In the genomic region with DNA sequence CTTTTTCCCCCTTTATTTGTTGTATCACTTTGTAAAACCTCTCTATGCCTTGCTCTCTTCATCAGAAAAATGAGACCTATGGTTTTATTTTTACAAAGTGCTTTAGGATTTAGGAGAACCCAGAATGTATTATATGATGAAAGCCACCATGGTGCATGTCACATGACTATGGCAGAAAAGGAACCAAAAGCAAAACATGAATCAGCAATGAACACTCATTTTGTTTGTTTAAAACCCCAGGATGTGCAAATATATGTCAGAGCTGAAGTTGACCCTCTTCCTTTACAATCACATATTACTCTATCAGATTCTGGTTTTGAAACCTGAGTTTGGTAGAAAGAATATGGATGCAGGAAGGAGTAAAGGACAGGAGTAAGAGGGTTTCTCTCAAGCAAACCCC, we compare ENCODE assay signal across 1 cellular context.
TF ChIP-seq lines count a peak whose summit lies in the region.

No MANE protein-coding gene starts in this region.

TF ChIP-seq in IMR-90, 13 proteins besides CTCF, POLR2A, EP300 and RAD21:
- peak; percentile 42; the same call in 1 of the 2 replicates for TF ChIP-seq BHLHE40 (IDR thresholded peaks at IDR 0.05; ENCODE audit: low read depth, low read length)
- TF ChIP-seq CHD1 (IDR thresholded peaks at IDR 0.05; ENCODE audit: low read depth, low read length) = no peak
- TF ChIP-seq CEBPB (IDR thresholded peaks at IDR 0.05; ENCODE audit: low read depth, low read length) = no peak
- TF ChIP-seq ELK1 (IDR thresholded peaks at IDR 0.05; ENCODE audit: borderline replicate concordance, low read depth, low read length) = no peak
- no peak for TF ChIP-seq MAZ (IDR thresholded peaks at IDR 0.05; ENCODE audit: borderline replicate concordance, low read depth, low read length)
- TF ChIP-seq RCOR1 (IDR thresholded peaks at IDR 0.05; ENCODE audit: insufficient replicate concordance, low read length) = no peak
- peak; percentile 13; the same call in 1 of the 2 replicates for TF ChIP-seq MAFK (IDR thresholded peaks at IDR 0.05; ENCODE audit: low read depth, low read length)
- TF ChIP-seq, protein P1, sequence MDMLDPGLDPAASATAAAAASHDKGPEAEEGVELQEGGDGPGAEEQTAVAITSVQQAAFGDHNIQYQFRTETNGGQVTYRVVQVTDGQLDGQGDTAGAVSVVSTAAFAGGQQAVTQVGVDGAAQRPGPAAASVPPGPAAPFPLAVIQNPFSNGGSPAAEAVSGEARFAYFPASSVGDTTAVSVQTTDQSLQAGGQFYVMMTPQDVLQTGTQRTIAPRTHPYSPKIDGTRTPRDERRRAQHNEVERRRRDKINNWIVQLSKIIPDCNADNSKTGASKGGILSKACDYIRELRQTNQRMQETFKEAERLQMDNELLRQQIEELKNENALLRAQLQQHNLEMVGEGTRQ (IDR thresholded peaks at IDR 0.05; ENCODE audit: low read depth, low read length) = peak; percentile 59
- no peak for TF ChIP-seq RFX5 (IDR thresholded peaks at IDR 0.05; ENCODE audit: low read depth, low read length)
- no peak for TF ChIP-seq FOS (IDR thresholded peaks at IDR 0.05; ENCODE audit: low read depth, low read length)
- no peak for TF ChIP-seq SMC3 (IDR thresholded peaks at IDR 0.05; ENCODE audit: low read depth, low read length)
- no peak for TF ChIP-seq NFE2L2 (IDR thresholded peaks at IDR 0.05; ENCODE audit: low read depth, low read length)
- no peak for TF ChIP-seq MXI1 (IDR thresholded peaks at IDR 0.05; ENCODE audit: borderline replicate concordance, low read depth, low read length)
